ENCODE assay signal across 8 cellular contexts in the genomic region with DNA sequence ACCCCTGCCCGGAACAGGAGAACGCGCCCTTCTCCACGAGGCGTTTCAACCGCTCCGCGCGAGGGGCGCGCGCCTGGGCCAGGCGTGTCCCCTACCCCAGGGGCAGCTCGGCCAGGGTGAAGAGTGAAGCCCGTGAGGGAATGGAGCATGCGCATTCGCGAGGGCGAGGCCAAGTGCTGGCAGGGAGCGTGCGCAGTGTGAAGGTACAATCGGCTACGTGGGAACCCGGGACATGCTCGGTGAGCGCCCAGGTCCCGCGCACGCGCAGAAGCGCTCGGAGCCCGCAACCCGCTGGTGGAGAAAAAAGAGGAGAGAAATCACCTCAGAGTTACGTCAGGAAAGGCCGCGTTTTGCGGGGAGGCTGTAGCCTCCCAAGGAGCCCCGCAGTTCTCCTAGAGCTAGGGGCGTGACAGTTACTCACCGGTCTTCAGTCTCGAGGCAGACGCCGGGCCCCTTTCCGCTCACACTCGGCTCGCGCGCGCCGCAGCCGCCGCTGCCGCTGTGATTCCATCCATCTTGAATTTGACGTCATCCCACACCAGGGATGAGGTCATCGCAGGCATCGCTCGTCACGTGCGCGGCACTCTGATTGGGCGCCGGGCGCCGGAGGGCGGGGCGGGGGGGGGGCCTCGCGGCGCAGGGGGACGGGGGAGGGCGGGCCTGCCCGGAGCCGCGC. TPM values are rescaled to one million over a fixed set of nuclear protein-coding genes. Genes with fewer than 3 reads are reported as not detected.
DNase-seq lines count a peak whose midpoint lies in the region; ATAC-seq, FAIRE-seq and TF ChIP-seq lines count a peak whose summit lies in the region.

A gene (minus strand): TSS at position 530 of the 676 bp plus-strand sequence. CDS start 16,265 bp downstream, outside the sequence.

- peaks cover 38% of the 10 kb centered on the region for H3K4me1 Mint-ChIP-seq in activated T-cell treated with anti-CD3 and anti-CD28 coated beads, Interleukin-2, amount 50 U/mL, for 72 hours (ENCODE audit: low read depth)

- H3K9me3 Mint-ChIP-seq in activated T-cell treated with anti-CD3 and anti-CD28 coated beads, Interleukin-2, amount 50 U/mL, for 72 hours: peaks cover 0 to 4% of the 10 kb centered on the region in 2 donors

- no peak for TF ChIP-seq CTCF in esophagus muscularis mucosa (IDR thresholded peaks at IDR 0.05)

- DNase-seq in DMS53 (lab: John Stamatoyannopoulos, UW): peak; percentile 97
- DNase-seq in RCC 7860 (ENCODE audit: low spot score): peak; percentile 97
- peak; percentile 98 to 99 for DNase-seq in activated T-cell treated with anti-CD3 and anti-CD28 coated beads, Interleukin-2, amount 50 U/mL, for 72 hours
- DNase-seq in esophagus muscularis mucosa (ENCODE audit: extremely low spot score): peak; percentile 99
- peak; percentile 99 for DNase-seq in myocyte (ENCODE audit: low read depth)
- peak; percentile 96 to 98 for DNase-seq in stimulated activated CD8-positive, alpha-beta memory T cell treated with anti-CD3 and anti-CD28 coated beads, Interleukin-7, amount 100 ng/mL, for 48 hours (ENCODE audit: extremely low read depth in 1 of 2, low read depth in 1 of 2)

- H3K9me3 ChIP-seq in KOPT-K1 (ENCODE audit: insufficient read depth, low read length, poor library complexity, severe bottlenecking): peaks cover 4% of the 10 kb centered on the region
- H3K9me3 ChIP-seq in esophagus muscularis mucosa: peaks cover 0 to 4% (median 0%) of the 10 kb centered on the region in 4 donors

- ATAC-seq in GM21737 (IDR thresholded peaks at IDR 0.05; ENCODE audit: unreplicated experiment): peak; percentile 58
- peak; percentile 88 for ATAC-seq in activated T-cell treated with anti-CD3 and anti-CD28 coated beads, Interleukin-2, amount 50 U/mL, for 72 hours (replicated peaks in 1 of 2)

- H3K36me3 Mint-ChIP-seq in activated T-cell treated with anti-CD3 and anti-CD28 coated beads, Interleukin-2, amount 50 U/mL, for 72 hours (ENCODE audit: insufficient read depth in 2 of 2): peaks cover 4 to 15% of the 10 kb centered on the region in 2 donors

- H3K4me3 Mint-ChIP-seq in activated T-cell treated with anti-CD3 and anti-CD28 coated beads, Interleukin-2, amount 50 U/mL, for 72 hours: peak within 1 kb of the TSS; percentile 85 to 86

- peak within 1 kb of the TSS; percentile 83 to 99 (median 90) for H3K4me3 ChIP-seq in esophagus muscularis mucosa

- WGBS in esophagus muscularis mucosa: 0% methylated on average over 18 of the region's 75 CpGs

- peak; percentile 56 for FAIRE-seq in RCC 7860 (lab: Jason Lieb, UNC)

- no peak for TF ChIP-seq EP300 in esophagus muscularis mucosa (IDR thresholded peaks at IDR 0.05)

- peak within 1 kb of the TSS; percentile 96 for H3K27ac Mint-ChIP-seq in activated T-cell treated with anti-CD3 and anti-CD28 coated beads, Interleukin-2, amount 50 U/mL, for 72 hours

- H3K27me3 Mint-ChIP-seq in activated T-cell treated with anti-CD3 and anti-CD28 coated beads, Interleukin-2, amount 50 U/mL, for 72 hours (ENCODE audit: low read depth): peaks cover 8% of the 10 kb centered on the region

- H3K4me1 ChIP-seq in esophagus muscularis mucosa: peaks cover 10 to 21% (median 16%) of the 10 kb centered on the region in 4 donors

- no peaks in the 10 kb centered on the region for H3K27me3 ChIP-seq in esophagus muscularis mucosa

- H3K36me3 ChIP-seq in KOPT-K1 (ENCODE audit: insufficient read depth, low read length) (peaks cover 21% of the 10 kb centered on the region), esophagus muscularis mucosa (peaks cover 0 to 4% (median 0%) of the 10 kb centered on the region in 4 donors)

- intact Hi-C loops in esophagus muscularis mucosa (cut with DNase I): loop anchor here (5.0 kb wide), 5 partner anchors 58 to 133 kb away; a partner anchor contains a TSS

- H3K27ac ChIP-seq in KOPT-K1 (ENCODE audit: low read depth, low read length, poor library complexity, severe bottlenecking) (peak within 1 kb of the TSS; percentile 92), esophagus muscularis mucosa (replicated peaks in 1 of 4) (peak within 1 kb of the TSS; percentile 97 to 100 (median 98))

- TF ChIP-seq POLR2A in esophagus muscularis mucosa (IDR thresholded peaks at IDR 0.05; ENCODE audit: low read depth): peak; percentile 85

RNA-seq across cellular contexts. Expression of the gene that starts here (rescaled TPM):
- total RNA-seq in activated T-cell treated with anti-CD3 and anti-CD28 coated beads, Interleukin-2, amount 50 U/mL, for 72 hours: 10 to 100 TPM; 35.6 to 43.3 TPM
- total RNA-seq in esophagus muscularis mucosa (10 to 100 TPM in 1 of 4 donors, 1 to 10 TPM in 3; 5.9 to 15.1 (median 9.2) TPM), myocyte (7.3 and 8.0 TPM in 2 replicates)
- 3.5 TPM for polyA plus RNA-seq in myocyte (2012)

Comparison
In these comparisons a context has a peak if more than half of its experiments do, and no peak if none do; other contexts are left out.
1. Peak in every context shown above with its lines: DNase-seq, ATAC-seq, H3K4me3 ChIP-seq and H3K27ac ChIP-seq.